Comparison of ENCODE assay signal across 20 cellular contexts in genomic region chr5:129103397-129103796, GRCh38.
"Had no signal": no experiment of that assay in that cellular context is flagged by ENCODE, and none has a peak within 500 bp of the region (broad histone marks: within the 10 kb centered on the region; RNA-seq: fewer than 3 reads in every experiment).

No MANE protein-coding gene starts in this region.

- H3K27me3 ChIP-seq: dorsolateral prefrontal cortex, esophagus muscularis mucosa, foreskin keratinocyte, gastrocnemius medialis, heart right ventricle had no signal

- H3K9me3 ChIP-seq: esophagus muscularis mucosa, gastrocnemius medialis, heart right ventricle, lower lobe of right lung, mucosa of descending colon had no signal

- FAIRE-seq: colon, keratinocyte had no signal

- H3K27ac ChIP-seq: coronary artery, dorsolateral prefrontal cortex, foreskin keratinocyte, lower lobe of right lung had no signal

- DNase-seq: dermis blood vessel endothelial cell; dorsolateral prefrontal cortex; effector CD4-positive, alpha-beta T cell; effector memory CD4-positive, alpha-beta T cell; foreskin keratinocyte; gastrocnemius medialis; glutamatergic neuron; head of caudate nucleus; heart right ventricle; hippocampal formation; left colon; left ventricle myocardium superior; lower lobe of right lung; mesenchymal stem cell; mucosa of descending colon had no signal

- H3K4me3 ChIP-seq: coronary artery, dorsolateral prefrontal cortex, esophagus muscularis mucosa, gastrocnemius medialis, heart right ventricle, lower lobe of right lung, mucosa of descending colon had no signal

- ATAC-seq: foreskin keratinocyte, gastrocnemius medialis, heart right ventricle, left colon, left lobe of liver, left ventricle myocardium superior, lower lobe of right lung, mucosa of descending colon had no signal
